15 cellular contexts compared by ENCODE assay signal in genomic region chr1:215526846-215527151, GRCh38.
"Had no signal": no experiment of that assay in that cellular context is flagged by ENCODE, and none has a peak within 500 bp of the region (broad histone marks: within the 10 kb centered on the region; RNA-seq: fewer than 3 reads in every experiment).

No MANE protein-coding gene starts in this region.

- H3K27me3 Mint-ChIP-seq: activated naive CD4-positive, alpha-beta T cell treated with anti-CD3 and anti-CD28 coated beads, Interleukin-2, amount 10 ng/mL, durations not matched to agents 7 days and 5 days had no signal

- H3K4me3 Mint-ChIP-seq: activated CD4-positive, alpha-beta memory T cell treated with anti-CD3 and anti-CD28 coated beads for 36 hours; activated naive CD4-positive, alpha-beta T cell treated with anti-CD3 and anti-CD28 coated beads, Interleukin-2, amount 10 ng/mL, durations not matched to agents 7 days and 5 days; activated naive CD8-positive, alpha-beta T cell treated with anti-CD3 and anti-CD28 coated beads, Interleukin-2, amount 50 U/mL, for 24 hours; brain; stimulated activated naive CD8-positive, alpha-beta T cell treated with anti-CD3 and anti-CD28 coated beads, Interleukin-15, amount 100 ng/mL, for 72 hours had no signal

- H3K4me1 ChIP-seq: pancreas, right lobe of liver, suprapubic skin, transverse colon had no signal

- H3K9me3 Mint-ChIP-seq: activated CD4-positive, alpha-beta memory T cell treated with anti-CD3 and anti-CD28 coated beads for 36 hours; activated naive CD4-positive, alpha-beta T cell treated with anti-CD3 and anti-CD28 coated beads, Interleukin-2, amount 10 ng/mL, durations not matched to agents 7 days and 5 days; activated naive CD8-positive, alpha-beta T cell treated with anti-CD3 and anti-CD28 coated beads, Interleukin-2, amount 50 U/mL, for 24 hours; stimulated activated naive CD8-positive, alpha-beta T cell treated with anti-CD3 and anti-CD28 coated beads, Interleukin-15, amount 100 ng/mL, for 72 hours had no signal

- H3K27ac Mint-ChIP-seq: activated CD4-positive, alpha-beta memory T cell treated with anti-CD3 and anti-CD28 coated beads for 36 hours; activated naive CD4-positive, alpha-beta T cell treated with anti-CD3 and anti-CD28 coated beads, Interleukin-2, amount 10 ng/mL, durations not matched to agents 7 days and 5 days; activated naive CD8-positive, alpha-beta T cell treated with anti-CD3 and anti-CD28 coated beads, Interleukin-2, amount 50 U/mL, for 24 hours; brain had no signal

- DNase-seq: activated CD4-positive, alpha-beta memory T cell treated with anti-CD3 and anti-CD28 coated beads for 36 hours; activated CD4-positive, alpha-beta T cell treated with anti-CD3 and anti-CD28 coated beads for 4 hours; activated naive CD4-positive, alpha-beta T cell treated with anti-CD3 and anti-CD28 coated beads, Interleukin-2, amount 10 ng/mL, durations not matched to agents 7 days and 5 days; activated naive CD8-positive, alpha-beta T cell treated with anti-CD3 and anti-CD28 coated beads, Interleukin-2, amount 50 U/mL, for 24 hours; activated T-cell treated with anti-CD3 and anti-CD28 coated beads, Interleukin-2, amount 50 U/mL, for 1 hour; kidney; pancreas; right lobe of liver; stimulated activated CD4-positive, alpha-beta T cell treated with anti-CD3 and anti-CD28 coated beads, Interleukin-15, amount 100 ng/mL, for 24 hours; stimulated activated CD4-positive, alpha-beta T cell treated with anti-CD3 and anti-CD28 coated beads, Interleukin-2, amount 100 ng/mL, for 48 hours; stimulated activated naive CD8-positive, alpha-beta T cell treated with anti-CD3 and anti-CD28 coated beads, Interleukin-15, amount 100 ng/mL, for 72 hours; transverse colon had no signal

- H3K36me3 ChIP-seq: pancreas, right lobe of liver, suprapubic skin, transverse colon had no signal

- H3K27ac ChIP-seq: pancreas, right lobe of liver, suprapubic skin, transverse colon had no signal

- H3K27me3 ChIP-seq: pancreas, right lobe of liver, suprapubic skin, transverse colon had no signal

- H3K36me3 Mint-ChIP-seq: activated CD4-positive, alpha-beta memory T cell treated with anti-CD3 and anti-CD28 coated beads for 36 hours; activated naive CD4-positive, alpha-beta T cell treated with anti-CD3 and anti-CD28 coated beads, Interleukin-2, amount 10 ng/mL, durations not matched to agents 7 days and 5 days; brain had no signal

- H3K4me1 Mint-ChIP-seq: activated naive CD8-positive, alpha-beta T cell treated with anti-CD3 and anti-CD28 coated beads, Interleukin-2, amount 50 U/mL, for 24 hours; stimulated activated naive CD8-positive, alpha-beta T cell treated with anti-CD3 and anti-CD28 coated beads, Interleukin-15, amount 100 ng/mL, for 72 hours had no signal

- H3K4me3 ChIP-seq: lung, pancreas, right lobe of liver, suprapubic skin, transverse colon had no signal
